In the genomic region with DNA sequence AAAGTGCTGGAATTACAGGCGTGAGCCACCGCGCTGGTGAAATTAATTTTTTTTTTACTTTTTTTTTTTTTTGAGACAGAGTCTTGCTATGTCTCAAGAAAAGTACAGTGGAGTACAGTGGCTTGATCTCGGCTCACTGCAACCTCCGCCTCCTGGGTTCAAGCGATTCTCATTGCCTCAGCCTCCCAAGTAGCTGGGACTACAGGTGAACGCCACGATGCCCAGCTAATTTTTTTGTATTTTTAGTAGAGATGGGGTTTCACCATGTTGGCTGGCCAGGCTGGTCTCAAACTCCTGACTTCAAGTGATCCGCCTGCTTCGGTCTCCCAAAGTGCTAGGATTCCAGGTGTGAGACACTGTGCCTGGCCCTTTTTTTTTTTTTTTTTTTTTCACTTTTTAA, we compare ENCODE assay signal across 1 cellular context. TPM values are rescaled to one million over a fixed set of nuclear protein-coding genes. Genes with fewer than 3 reads are reported as not detected.
"Had no signal": no experiment of that assay in that cellular context is flagged by ENCODE, and none has a peak within 500 bp of the region (broad histone marks: within the 10 kb centered on the region; RNA-seq: fewer than 3 reads in every experiment).

No MANE protein-coding gene starts in this region.

RNA-seq across cellular contexts. Expression of gene EMID1, which starts 42.2 kb away (rescaled TPM):
- total RNA-seq: foreskin keratinocyte had no signal
